Comparison of ENCODE assay signal across 22 cellular contexts in genomic region chr10:119928411-119928810, GRCh38. TPM values are rescaled to one million over a fixed set of nuclear protein-coding genes. Genes with fewer than 3 reads are reported as not detected.
DNase-seq lines count a peak whose midpoint lies in the region; ATAC-seq, FAIRE-seq and TF ChIP-seq lines count a peak whose summit lies in the region.
"Had no signal": no experiment of that assay in that cellular context is flagged by ENCODE, and none has a peak within 500 bp of the region (broad histone marks: within the 10 kb centered on the region; RNA-seq: fewer than 3 reads in every experiment).

No MANE protein-coding gene starts in this region.

- peaks cover 4% of the 10 kb centered on the region for H3K4me1 Mint-ChIP-seq in activated CD4-positive, alpha-beta memory T cell treated with anti-CD3 and anti-CD28 coated beads for 36 hours (ENCODE audit: low read depth)
- H3K4me1 Mint-ChIP-seq in activated CD4-positive, alpha-beta memory T cell treated with anti-CD3 and anti-CD28 coated beads, Interleukin-2, amount 10 ng/mL, durations not matched to agents 7 days and 5 days = peaks cover 12% of the 10 kb centered on the region
- H3K4me1 Mint-ChIP-seq in GM23338 = no peaks in the 10 kb centered on the region
- H3K4me1 Mint-ChIP-seq in stimulated activated effector memory CD8-positive, alpha-beta T cell treated with anti-CD3 and anti-CD28 coated beads, Interleukin-12 subunit alpha, Interleukin-12 subunit beta, amount 100 ng/mL, for 72 hours = no peaks in the 10 kb centered on the region
- H3K4me1 Mint-ChIP-seq: B cell had no signal

- no peak for TF ChIP-seq CTCF in A549 (IDR thresholded peaks at IDR 0.05)
- no peak for TF ChIP-seq CTCF in GM23338 (conservative IDR thresholded peaks at IDR 0.05; ENCODE audit: low read depth in 2 of 2)
- TF ChIP-seq CTCF in tibial nerve (IDR thresholded peaks at IDR 0.05) = no peak

- H3K27me3 ChIP-seq in GM23338 (ENCODE audit: insufficient read depth) (no peaks in the 10 kb centered on the region), tibial nerve (no peaks in the 10 kb centered on the region)
- H3K27me3 ChIP-seq: BLaER1 treated with 17β-estradiol and CSF1 and Interleukin-3, amounts not matched to agents 10 nM and 100 nM had no signal

- POLR2A ChIA-PET in activated CD4-positive, alpha-beta memory T cell treated with anti-CD3 and anti-CD28 coated beads for 36 hours (lab: Charles Lee) = no interaction called here
- POLR2A ChIA-PET in activated CD4-positive, alpha-beta memory T cell treated with anti-CD3 and anti-CD28 coated beads, Interleukin-2, amount 10 ng/mL, durations not matched to agents 7 days and 5 days (lab: Charles Lee) = no interaction called here
- POLR2A ChIA-PET in A549 (lab: Yijun Ruan, JAX) = no interaction called here

- TF ChIP-seq POLR2A in A549 (IDR thresholded peaks at IDR 0.05; ENCODE audit: low read length) (no peak), tibial nerve (IDR thresholded peaks at IDR 0.05) (no peak)

- no peak for DNase-seq in activated CD4-positive, alpha-beta memory T cell treated with anti-CD3 and anti-CD28 coated beads for 36 hours
- DNase-seq in activated CD4-positive, alpha-beta memory T cell treated with anti-CD3 and anti-CD28 coated beads, Interleukin-2, amount 10 ng/mL, durations not matched to agents 7 days and 5 days = no peak
- DNase-seq in A549 (ENCODE audit: low read depth in 1 of 2, low spot score in 1 of 2) (no peak), GM23338 (ENCODE audit: low spot score) (no peak), tibial nerve (ENCODE audit: low spot score in 2 of 2) (no peak), head of caudate nucleus (no peak)
- DNase-seq in stimulated activated effector memory CD8-positive, alpha-beta T cell treated with anti-CD3 and anti-CD28 coated beads, Interleukin-12 subunit alpha, Interleukin-12 subunit beta, amount 100 ng/mL, for 72 hours (ENCODE audit: low spot score in 2 of 2) = no peak
- DNase-seq: 8988T; CD8-positive, alpha-beta memory T cell; COR-L47; DMS 273 treated with DMSO at 0.1 percent for 48 hours; DMS53; GOT3; H7; HFFc6 had no signal

- H3K9me3 Mint-ChIP-seq in activated CD4-positive, alpha-beta memory T cell treated with anti-CD3 and anti-CD28 coated beads for 36 hours = no peaks in the 10 kb centered on the region
- no peaks in the 10 kb centered on the region for H3K9me3 Mint-ChIP-seq in activated CD4-positive, alpha-beta memory T cell treated with anti-CD3 and anti-CD28 coated beads, Interleukin-2, amount 10 ng/mL, durations not matched to agents 7 days and 5 days
- H3K9me3 Mint-ChIP-seq in GM23338 = no peaks in the 10 kb centered on the region
- no peaks in the 10 kb centered on the region for H3K9me3 Mint-ChIP-seq in stimulated activated effector memory CD8-positive, alpha-beta T cell treated with anti-CD3 and anti-CD28 coated beads, Interleukin-12 subunit alpha, Interleukin-12 subunit beta, amount 100 ng/mL, for 72 hours
- H3K9me3 Mint-ChIP-seq: CD8-positive, alpha-beta memory T cell; HFFc6; IgD-negative memory B cell had no signal

- H3K79me2 ChIP-seq in GM23338 (replicated peaks; ENCODE audit: insufficient read depth) = no peaks in the 10 kb centered on the region

- no peak for TF ChIP-seq RAD21 in A549 (conservative IDR thresholded peaks at IDR 0.05 in 1 of 2, IDR thresholded peaks at IDR 0.05 in 1 of 2)

- H3F3A ChIP-seq in GM23338 (replicated peaks; ENCODE audit: low read depth) = no peaks in the 10 kb centered on the region

- intact Hi-C loops in activated CD4-positive, alpha-beta memory T cell treated with anti-CD3 and anti-CD28 coated beads for 36 hours (cut with micrococcal nuclease) = no loop called here
- intact Hi-C loops in head of caudate nucleus (cut with DNase I) = no loop called here

- H2AFZ ChIP-seq in GM23338 = no peak overlapping the region

- H3K36me3 Mint-ChIP-seq in activated CD4-positive, alpha-beta memory T cell treated with anti-CD3 and anti-CD28 coated beads for 36 hours = peaks cover 38% of the 10 kb centered on the region
- H3K36me3 Mint-ChIP-seq in activated CD4-positive, alpha-beta memory T cell treated with anti-CD3 and anti-CD28 coated beads, Interleukin-2, amount 10 ng/mL, durations not matched to agents 7 days and 5 days (ENCODE audit: low read depth) = peaks cover 59% of the 10 kb centered on the region
- H3K36me3 Mint-ChIP-seq in GM23338 (ENCODE audit: low read depth) = peaks cover 63% of the 10 kb centered on the region; the same call in 2 of the 3 replicates
- H3K36me3 Mint-ChIP-seq in stimulated activated effector memory CD8-positive, alpha-beta T cell treated with anti-CD3 and anti-CD28 coated beads, Interleukin-12 subunit alpha, Interleukin-12 subunit beta, amount 100 ng/mL, for 72 hours = peaks cover 100% of the 10 kb centered on the region

- H3K36me3 ChIP-seq in GM23338 (ENCODE audit: insufficient read depth) (peaks cover 61% of the 10 kb centered on the region; the same call in 1 of the 2 replicates), tibial nerve (peaks cover 0 to 83% (median 18%) of the 10 kb centered on the region in 3 donors)

- ATAC-seq in A549 = no peak
- no peak for ATAC-seq in GM23338
- no peak for ATAC-seq in stimulated activated effector memory CD8-positive, alpha-beta T cell treated with anti-CD3 and anti-CD28 coated beads, Interleukin-12 subunit alpha, Interleukin-12 subunit beta, amount 100 ng/mL, for 72 hours
- ATAC-seq: HCT116 had no signal

- H3K27ac Mint-ChIP-seq in activated CD4-positive, alpha-beta memory T cell treated with anti-CD3 and anti-CD28 coated beads for 36 hours = peak overlapping the region; percentile 0
- H3K27ac Mint-ChIP-seq in activated CD4-positive, alpha-beta memory T cell treated with anti-CD3 and anti-CD28 coated beads, Interleukin-2, amount 10 ng/mL, durations not matched to agents 7 days and 5 days = no peak overlapping the region
- H3K27ac Mint-ChIP-seq in GM23338 = no peak overlapping the region
- H3K27ac Mint-ChIP-seq in stimulated activated effector memory CD8-positive, alpha-beta T cell treated with anti-CD3 and anti-CD28 coated beads, Interleukin-12 subunit alpha, Interleukin-12 subunit beta, amount 100 ng/mL, for 72 hours = peak overlapping the region; percentile 40
- H3K27ac Mint-ChIP-seq: B cell, HFFc6, IgD-negative memory B cell had no signal

- H3K27ac ChIP-seq in A549 (no peak overlapping the region), GM23338 (ENCODE audit: low read depth) (no peak overlapping the region), tibial nerve (no peak overlapping the region)
- H3K27ac ChIP-seq: BLaER1 treated with 17β-estradiol and CSF1 and Interleukin-3, amounts not matched to agents 10 nM and 100 nM had no signal

- H3K4me1 ChIP-seq in A549 (0 out of 3 replicates have a peak, but pooled peaks cover 3% of the 10 kb centered on the region), GM23338 (ENCODE audit: insufficient read depth) (no peaks in the 10 kb centered on the region), tibial nerve (peaks cover 0 to 4% (median 0%) of the 10 kb centered on the region in 4 donors)

- H3K4me3 Mint-ChIP-seq in activated CD4-positive, alpha-beta memory T cell treated with anti-CD3 and anti-CD28 coated beads for 36 hours = no peak overlapping the region
- H3K4me3 Mint-ChIP-seq in activated CD4-positive, alpha-beta memory T cell treated with anti-CD3 and anti-CD28 coated beads, Interleukin-2, amount 10 ng/mL, durations not matched to agents 7 days and 5 days = no peak overlapping the region
- H3K4me3 Mint-ChIP-seq in GM23338 = no peak overlapping the region
- no peak overlapping the region for H3K4me3 Mint-ChIP-seq in stimulated activated effector memory CD8-positive, alpha-beta T cell treated with anti-CD3 and anti-CD28 coated beads, Interleukin-12 subunit alpha, Interleukin-12 subunit beta, amount 100 ng/mL, for 72 hours
- H3K4me3 Mint-ChIP-seq: B cell; CD8-positive, alpha-beta memory T cell; HFFc6; IgD-negative memory B cell had no signal

- H3K4me3 ChIP-seq in A549 = no peak overlapping the region
- no peak overlapping the region for H3K4me3 ChIP-seq in GM23338
- H3K4me3 ChIP-seq in tibial nerve = no peak overlapping the region
- H3K4me3 ChIP-seq: BLaER1 treated with 17β-estradiol and CSF1 and Interleukin-3, amounts not matched to agents 10 nM and 100 nM had no signal

- H3K27me3 Mint-ChIP-seq in activated CD4-positive, alpha-beta memory T cell treated with anti-CD3 and anti-CD28 coated beads for 36 hours = no peaks in the 10 kb centered on the region
- no peaks in the 10 kb centered on the region for H3K27me3 Mint-ChIP-seq in activated CD4-positive, alpha-beta memory T cell treated with anti-CD3 and anti-CD28 coated beads, Interleukin-2, amount 10 ng/mL, durations not matched to agents 7 days and 5 days
- no peaks in the 10 kb centered on the region for H3K27me3 Mint-ChIP-seq in GM23338 (ENCODE audit: insufficient read depth, low read depth, poor library complexity)
- H3K27me3 Mint-ChIP-seq: B cell, IgD-negative memory B cell had no signal

- H4K20me1 ChIP-seq in GM23338 (replicated peaks; ENCODE audit: insufficient read depth) = 0 out of 2 replicates have a peak, but pooled peaks cover 4% of the 10 kb centered on the region

- H3K9me3 ChIP-seq in A549 = no peaks in the 10 kb centered on the region
- H3K9me3 ChIP-seq in tibial nerve = no peaks in the 10 kb centered on the region
- H3K9me3 ChIP-seq: BLaER1 treated with 17β-estradiol and CSF1 and Interleukin-3, amounts not matched to agents 10 nM and 100 nM had no signal

- TF ChIP-seq EP300 in A549 (IDR thresholded peaks at IDR 0.05) (no peak), tibial nerve (IDR thresholded peaks at IDR 0.05) (no peak)

- H3K9me2 ChIP-seq in GM23338 (ENCODE audit: insufficient read depth) = no peaks in the 10 kb centered on the region

- CTCF ChIA-PET in activated CD4-positive, alpha-beta memory T cell treated with anti-CD3 and anti-CD28 coated beads for 36 hours (lab: Charles Lee) = interaction anchor here (1.2 kb wide), 1 partner anchor 68 kb away, joined by 3 read pairs; no protein-coding TSS in a partner anchor
- CTCF ChIA-PET in activated CD4-positive, alpha-beta memory T cell treated with anti-CD3 and anti-CD28 coated beads, Interleukin-2, amount 10 ng/mL, durations not matched to agents 7 days and 5 days (lab: Charles Lee) = no interaction called here
- CTCF ChIA-PET in A549 (lab: Yijun Ruan, JAX) = interaction anchor here (1.1 to 1.7 kb wide), 2 partner anchors 10 to 178 kb away, joined by 3 to 7 read pairs; no protein-coding TSS in a partner anchor

- FAIRE-seq in A549 (lab: Jason Lieb, UNC) = no peak
- FAIRE-seq: GM12892, GM18507, HTR-8/SVneo had no signal

- no peak overlapping the region for H3K4me2 ChIP-seq in A549
- no peak overlapping the region for H3K4me2 ChIP-seq in GM23338
- H3K4me2 ChIP-seq: BLaER1 treated with 17β-estradiol and CSF1 and Interleukin-3, amounts not matched to agents 10 nM and 100 nM had no signal

RNA-seq across cellular contexts. Expression of gene SEC23IP, which starts 35.9 kb away (rescaled TPM):
- total RNA-seq in activated CD4-positive, alpha-beta memory T cell treated with anti-CD3 and anti-CD28 coated beads for 36 hours = 10 to 100 TPM; 62.4 to 63.6 TPM
- 10 to 100 TPM; 58.3 to 69.3 TPM for total RNA-seq in activated CD4-positive, alpha-beta memory T cell treated with anti-CD3 and anti-CD28 coated beads, Interleukin-2, amount 10 ng/mL, durations not matched to agents 7 days and 5 days
- polyA plus RNA-seq in A549 (2011; rRNA removed) (62.5 and 75.6 TPM in 2 replicates), A549 (2017; fragmentation: RNase III; extraction: RNeasy Plus Mini Kit Qiagen cat#74134 plus additional on column Dnase treatment) (44.9 to 61.9 TPM (median 55.6 TPM) in 3 replicates), GM23338 (2016; fragmentation: Nextera tagmentation; extraction: Ambion mirVana) (26.2 and 35.6 TPM in 2 replicates)
- polyA plus RNA-seq in A549 (2012; cell fraction: cytosol; rRNA removed) = 17.0 and 24.6 TPM in 2 replicates
- polyA plus RNA-seq in A549 (2012; cell fraction: nucleus; rRNA removed) = 21.5 and 26.2 TPM in 2 replicates
- 157 and 227 TPM in 2 replicates for polyA minus RNA-seq in A549 (2011; rRNA and poly(A)+ RNA removed)
- total RNA-seq in GM23338 (2014; rRNA removed; shearing (Covaris generic)) = 27.9 and 35.2 TPM in 2 replicates
- total RNA-seq in tibial nerve = 10 to 100 TPM; 10.3 to 37.5 (median 18.8) TPM

RNA-seq across cellular contexts. Expression of gene MCMBP, which starts 55.8 kb away (rescaled TPM):
- 10 to 100 TPM; 90.8 to 92.8 TPM for total RNA-seq in activated CD4-positive, alpha-beta memory T cell treated with anti-CD3 and anti-CD28 coated beads for 36 hours
- 10 to 100 TPM; 86.2 to 87.6 TPM for total RNA-seq in activated CD4-positive, alpha-beta memory T cell treated with anti-CD3 and anti-CD28 coated beads, Interleukin-2, amount 10 ng/mL, durations not matched to agents 7 days and 5 days
- polyA plus RNA-seq in A549 (2011; rRNA removed) = 109 and 113 TPM in 2 replicates
- polyA plus RNA-seq in A549 (2012; cell fraction: cytosol; rRNA removed) = 60.1 and 65.2 TPM in 2 replicates
- polyA plus RNA-seq in A549 (2012; cell fraction: nucleus; rRNA removed) = 31.0 and 47.8 TPM in 2 replicates
- 57.3 to 61.9 TPM (median 58.6 TPM) in 3 replicates for polyA plus RNA-seq in A549 (2017; fragmentation: RNase III; extraction: RNeasy Plus Mini Kit Qiagen cat#74134 plus additional on column Dnase treatment)
- 62.0 and 62.7 TPM in 2 replicates for polyA minus RNA-seq in A549 (2011; rRNA and poly(A)+ RNA removed)
- total RNA-seq in GM23338 (2014; rRNA removed; shearing (Covaris generic)) = 64.4 and 76.6 TPM in 2 replicates
- 30.9 and 31.7 TPM in 2 replicates for polyA plus RNA-seq in GM23338 (2016; fragmentation: Nextera tagmentation; extraction: Ambion mirVana)
- 10 to 100 TPM; 45.7 to 72.3 (median 59.2) TPM for total RNA-seq in tibial nerve

Comparison
In these comparisons a context has a peak if more than half of its experiments do, and no peak if none do; other contexts are left out.
1. H3K27ac Mint-ChIP-seq: peak in activated CD4-positive, alpha-beta memory T cell treated with anti-CD3 and anti-CD28 coated beads for 36 hours (single experiment) and stimulated activated effector memory CD8-positive, alpha-beta T cell treated with anti-CD3 and anti-CD28 coated beads, Interleukin-12 subunit alpha, Interleukin-12 subunit beta, amount 100 ng/mL, for 72 hours (single experiment); none in activated CD4-positive, alpha-beta memory T cell treated with anti-CD3 and anti-CD28 coated beads, Interleukin-2, amount 10 ng/mL, durations not matched to agents 7 days and 5 days (single experiment) and GM23338 (single experiment).